2 cellular contexts compared by ENCODE assay signal in the genomic region with DNA sequence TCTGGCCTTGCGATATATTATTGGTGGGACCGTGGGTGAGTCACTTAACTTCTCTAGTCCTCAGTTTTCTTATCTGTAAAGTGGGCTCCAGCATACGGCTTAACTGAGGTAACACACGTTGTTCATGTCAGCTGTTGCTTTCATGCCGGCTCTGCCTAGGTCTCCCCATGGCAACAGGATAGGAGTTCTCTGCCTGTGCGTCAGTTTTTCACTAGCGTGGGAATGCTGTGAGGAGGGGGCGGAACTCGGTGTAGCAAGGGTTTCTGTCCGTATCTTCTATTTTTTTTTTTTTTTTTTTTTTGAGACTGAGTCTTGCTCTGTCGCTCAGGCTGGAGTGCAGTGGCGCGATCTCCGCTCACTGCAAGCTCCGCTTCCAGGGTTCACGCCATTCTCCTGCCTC.
TF ChIP-seq lines count a peak whose summit lies in the region.

No MANE protein-coding gene starts in this region.

TF ChIP-seq in H1, 55 proteins besides CTCF, POLR2A, EP300 and RAD21 (continued from another document):
- TF ChIP-seq JUND (IDR thresholded peaks at IDR 0.05; ENCODE audit: low read length) (no peak), POU5F1 (IDR thresholded peaks at IDR 0.05; ENCODE audit: low read depth, low read length) (no peak), TAF1 (IDR thresholded peaks at IDR 0.05; ENCODE audit: low read depth, low read length) (no peak), BACH1 (IDR thresholded peaks at IDR 0.05; ENCODE audit: low read length) (no peak), EGR1 (IDR thresholded peaks at IDR 0.05; ENCODE audit: borderline replicate concordance, low read depth, low read length) (no peak), GTF2F1 (IDR thresholded peaks at IDR 0.05; ENCODE audit: borderline replicate concordance, low read depth, low read length) (no peak), SP1 (IDR thresholded peaks at IDR 0.05; ENCODE audit: low read depth, low read length) (no peak), TEAD4 (IDR thresholded peaks at IDR 0.05; ENCODE audit: low read depth, low read length) (no peak), ZNF274 (IDR thresholded peaks at IDR 0.05; ENCODE audit: borderline replicate concordance, extremely low read depth, low read length) (no peak), SP2 (IDR thresholded peaks at IDR 0.05; ENCODE audit: low read length) (no peak), TAF7 (optimal IDR thresholded peaks at IDR 0.05; ENCODE audit: borderline replicate concordance, low read depth, low read length) (no peak), HDAC2 (IDR thresholded peaks at IDR 0.05; ENCODE audit: borderline replicate concordance in 1 of 2, low read depth in 2 of 2, low read length in 2 of 2) (no peak), CREB1 (IDR thresholded peaks at IDR 0.05) (no peak)
- TF ChIP-seq, protein P1, sequence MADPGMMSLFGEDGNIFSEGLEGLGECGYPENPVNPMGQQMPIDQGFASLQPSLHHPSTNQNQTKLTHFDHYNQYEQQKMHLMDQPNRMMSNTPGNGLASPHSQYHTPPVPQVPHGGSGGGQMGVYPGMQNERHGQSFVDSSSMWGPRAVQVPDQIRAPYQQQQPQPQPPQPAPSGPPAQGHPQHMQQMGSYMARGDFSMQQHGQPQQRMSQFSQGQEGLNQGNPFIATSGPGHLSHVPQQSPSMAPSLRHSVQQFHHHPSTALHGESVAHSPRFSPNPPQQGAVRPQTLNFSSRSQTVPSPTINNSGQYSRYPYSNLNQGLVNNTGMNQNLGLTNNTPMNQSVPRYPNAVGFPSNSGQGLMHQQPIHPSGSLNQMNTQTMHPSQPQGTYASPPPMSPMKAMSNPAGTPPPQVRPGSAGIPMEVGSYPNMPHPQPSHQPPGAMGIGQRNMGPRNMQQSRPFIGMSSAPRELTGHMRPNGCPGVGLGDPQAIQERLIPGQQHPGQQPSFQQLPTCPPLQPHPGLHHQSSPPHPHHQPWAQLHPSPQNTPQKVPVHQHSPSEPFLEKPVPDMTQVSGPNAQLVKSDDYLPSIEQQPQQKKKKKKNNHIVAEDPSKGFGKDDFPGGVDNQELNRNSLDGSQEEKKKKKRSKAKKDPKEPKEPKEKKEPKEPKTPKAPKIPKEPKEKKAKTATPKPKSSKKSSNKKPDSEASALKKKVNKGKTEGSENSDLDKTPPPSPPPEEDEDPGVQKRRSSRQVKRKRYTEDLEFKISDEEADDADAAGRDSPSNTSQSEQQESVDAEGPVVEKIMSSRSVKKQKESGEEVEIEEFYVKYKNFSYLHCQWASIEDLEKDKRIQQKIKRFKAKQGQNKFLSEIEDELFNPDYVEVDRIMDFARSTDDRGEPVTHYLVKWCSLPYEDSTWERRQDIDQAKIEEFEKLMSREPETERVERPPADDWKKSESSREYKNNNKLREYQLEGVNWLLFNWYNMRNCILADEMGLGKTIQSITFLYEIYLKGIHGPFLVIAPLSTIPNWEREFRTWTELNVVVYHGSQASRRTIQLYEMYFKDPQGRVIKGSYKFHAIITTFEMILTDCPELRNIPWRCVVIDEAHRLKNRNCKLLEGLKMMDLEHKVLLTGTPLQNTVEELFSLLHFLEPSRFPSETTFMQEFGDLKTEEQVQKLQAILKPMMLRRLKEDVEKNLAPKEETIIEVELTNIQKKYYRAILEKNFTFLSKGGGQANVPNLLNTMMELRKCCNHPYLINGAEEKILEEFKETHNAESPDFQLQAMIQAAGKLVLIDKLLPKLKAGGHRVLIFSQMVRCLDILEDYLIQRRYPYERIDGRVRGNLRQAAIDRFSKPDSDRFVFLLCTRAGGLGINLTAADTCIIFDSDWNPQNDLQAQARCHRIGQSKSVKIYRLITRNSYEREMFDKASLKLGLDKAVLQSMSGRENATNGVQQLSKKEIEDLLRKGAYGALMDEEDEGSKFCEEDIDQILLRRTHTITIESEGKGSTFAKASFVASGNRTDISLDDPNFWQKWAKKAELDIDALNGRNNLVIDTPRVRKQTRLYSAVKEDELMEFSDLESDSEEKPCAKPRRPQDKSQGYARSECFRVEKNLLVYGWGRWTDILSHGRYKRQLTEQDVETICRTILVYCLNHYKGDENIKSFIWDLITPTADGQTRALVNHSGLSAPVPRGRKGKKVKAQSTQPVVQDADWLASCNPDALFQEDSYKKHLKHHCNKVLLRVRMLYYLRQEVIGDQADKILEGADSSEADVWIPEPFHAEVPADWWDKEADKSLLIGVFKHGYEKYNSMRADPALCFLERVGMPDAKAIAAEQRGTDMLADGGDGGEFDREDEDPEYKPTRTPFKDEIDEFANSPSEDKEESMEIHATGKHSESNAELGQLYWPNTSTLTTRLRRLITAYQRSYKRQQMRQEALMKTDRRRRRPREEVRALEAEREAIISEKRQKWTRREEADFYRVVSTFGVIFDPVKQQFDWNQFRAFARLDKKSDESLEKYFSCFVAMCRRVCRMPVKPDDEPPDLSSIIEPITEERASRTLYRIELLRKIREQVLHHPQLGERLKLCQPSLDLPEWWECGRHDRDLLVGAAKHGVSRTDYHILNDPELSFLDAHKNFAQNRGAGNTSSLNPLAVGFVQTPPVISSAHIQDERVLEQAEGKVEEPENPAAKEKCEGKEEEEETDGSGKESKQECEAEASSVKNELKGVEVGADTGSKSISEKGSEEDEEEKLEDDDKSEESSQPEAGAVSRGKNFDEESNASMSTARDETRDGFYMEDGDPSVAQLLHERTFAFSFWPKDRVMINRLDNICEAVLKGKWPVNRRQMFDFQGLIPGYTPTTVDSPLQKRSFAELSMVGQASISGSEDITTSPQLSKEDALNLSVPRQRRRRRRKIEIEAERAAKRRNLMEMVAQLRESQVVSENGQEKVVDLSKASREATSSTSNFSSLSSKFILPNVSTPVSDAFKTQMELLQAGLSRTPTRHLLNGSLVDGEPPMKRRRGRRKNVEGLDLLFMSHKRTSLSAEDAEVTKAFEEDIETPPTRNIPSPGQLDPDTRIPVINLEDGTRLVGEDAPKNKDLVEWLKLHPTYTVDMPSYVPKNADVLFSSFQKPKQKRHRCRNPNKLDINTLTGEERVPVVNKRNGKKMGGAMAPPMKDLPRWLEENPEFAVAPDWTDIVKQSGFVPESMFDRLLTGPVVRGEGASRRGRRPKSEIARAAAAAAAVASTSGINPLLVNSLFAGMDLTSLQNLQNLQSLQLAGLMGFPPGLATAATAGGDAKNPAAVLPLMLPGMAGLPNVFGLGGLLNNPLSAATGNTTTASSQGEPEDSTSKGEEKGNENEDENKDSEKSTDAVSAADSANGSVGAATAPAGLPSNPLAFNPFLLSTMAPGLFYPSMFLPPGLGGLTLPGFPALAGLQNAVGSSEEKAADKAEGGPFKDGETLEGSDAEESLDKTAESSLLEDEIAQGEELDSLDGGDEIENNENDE (IDR thresholded peaks at IDR 0.05; ENCODE audit: insufficient replicate concordance, low read length), result no peak
- TF ChIP-seq, protein P2, sequence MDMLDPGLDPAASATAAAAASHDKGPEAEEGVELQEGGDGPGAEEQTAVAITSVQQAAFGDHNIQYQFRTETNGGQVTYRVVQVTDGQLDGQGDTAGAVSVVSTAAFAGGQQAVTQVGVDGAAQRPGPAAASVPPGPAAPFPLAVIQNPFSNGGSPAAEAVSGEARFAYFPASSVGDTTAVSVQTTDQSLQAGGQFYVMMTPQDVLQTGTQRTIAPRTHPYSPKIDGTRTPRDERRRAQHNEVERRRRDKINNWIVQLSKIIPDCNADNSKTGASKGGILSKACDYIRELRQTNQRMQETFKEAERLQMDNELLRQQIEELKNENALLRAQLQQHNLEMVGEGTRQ (IDR thresholded peaks at IDR 0.05; ENCODE audit: low read length), result no peak
- TF ChIP-seq, protein P3, sequence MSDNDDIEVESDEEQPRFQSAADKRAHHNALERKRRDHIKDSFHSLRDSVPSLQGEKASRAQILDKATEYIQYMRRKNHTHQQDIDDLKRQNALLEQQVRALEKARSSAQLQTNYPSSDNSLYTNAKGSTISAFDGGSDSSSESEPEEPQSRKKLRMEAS (IDR thresholded peaks at IDR 0.05), result no peak

TF ChIP-seq in neural cell, 6 proteins besides CTCF, POLR2A, EP300 and RAD21 (continued from another document):
- TF ChIP-seq, protein P4, sequence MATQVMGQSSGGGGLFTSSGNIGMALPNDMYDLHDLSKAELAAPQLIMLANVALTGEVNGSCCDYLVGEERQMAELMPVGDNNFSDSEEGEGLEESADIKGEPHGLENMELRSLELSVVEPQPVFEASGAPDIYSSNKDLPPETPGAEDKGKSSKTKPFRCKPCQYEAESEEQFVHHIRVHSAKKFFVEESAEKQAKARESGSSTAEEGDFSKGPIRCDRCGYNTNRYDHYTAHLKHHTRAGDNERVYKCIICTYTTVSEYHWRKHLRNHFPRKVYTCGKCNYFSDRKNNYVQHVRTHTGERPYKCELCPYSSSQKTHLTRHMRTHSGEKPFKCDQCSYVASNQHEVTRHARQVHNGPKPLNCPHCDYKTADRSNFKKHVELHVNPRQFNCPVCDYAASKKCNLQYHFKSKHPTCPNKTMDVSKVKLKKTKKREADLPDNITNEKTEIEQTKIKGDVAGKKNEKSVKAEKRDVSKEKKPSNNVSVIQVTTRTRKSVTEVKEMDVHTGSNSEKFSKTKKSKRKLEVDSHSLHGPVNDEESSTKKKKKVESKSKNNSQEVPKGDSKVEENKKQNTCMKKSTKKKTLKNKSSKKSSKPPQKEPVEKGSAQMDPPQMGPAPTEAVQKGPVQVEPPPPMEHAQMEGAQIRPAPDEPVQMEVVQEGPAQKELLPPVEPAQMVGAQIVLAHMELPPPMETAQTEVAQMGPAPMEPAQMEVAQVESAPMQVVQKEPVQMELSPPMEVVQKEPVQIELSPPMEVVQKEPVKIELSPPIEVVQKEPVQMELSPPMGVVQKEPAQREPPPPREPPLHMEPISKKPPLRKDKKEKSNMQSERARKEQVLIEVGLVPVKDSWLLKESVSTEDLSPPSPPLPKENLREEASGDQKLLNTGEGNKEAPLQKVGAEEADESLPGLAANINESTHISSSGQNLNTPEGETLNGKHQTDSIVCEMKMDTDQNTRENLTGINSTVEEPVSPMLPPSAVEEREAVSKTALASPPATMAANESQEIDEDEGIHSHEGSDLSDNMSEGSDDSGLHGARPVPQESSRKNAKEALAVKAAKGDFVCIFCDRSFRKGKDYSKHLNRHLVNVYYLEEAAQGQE (IDR thresholded peaks at IDR 0.05; ENCODE audit: borderline replicate concordance), result no peak
- no peak for TF ChIP-seq EZH2 (IDR thresholded peaks at IDR 0.05; ENCODE audit: borderline replicate concordance, insufficient read depth, low read length, poor library complexity, severe bottlenecking)
- TF ChIP-seq TAF1 (IDR thresholded peaks at IDR 0.05; ENCODE audit: low read depth), result no peak
